Comparison of ENCODE assay signal across 1 cellular context in the genomic region with DNA sequence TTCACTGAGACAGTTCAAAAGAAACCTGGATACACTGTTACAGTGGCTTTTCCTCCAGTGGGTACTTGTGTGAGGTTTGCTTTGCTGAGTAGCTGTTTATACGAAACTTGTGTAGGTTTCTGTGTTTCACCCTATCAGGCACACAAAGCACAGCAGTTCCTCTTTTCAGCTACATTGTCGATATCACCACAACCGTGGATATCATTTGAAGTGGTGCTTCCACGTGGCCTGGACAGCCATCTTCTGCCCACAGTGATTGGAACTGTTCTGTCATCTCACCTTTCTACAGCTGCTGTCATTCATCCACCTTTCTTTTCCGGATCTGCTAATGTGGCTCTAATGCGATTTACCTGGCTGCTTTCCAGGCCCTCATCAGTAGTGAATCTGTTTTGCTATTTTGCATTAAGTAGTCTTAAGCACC.
TF ChIP-seq lines count a peak whose summit lies in the region.

No MANE protein-coding gene starts in this region.

TF ChIP-seq in WTC11, 78 proteins besides CTCF, POLR2A, EP300 and RAD21 (continued from another document):
- TF ChIP-seq AFF4 (CRISPR knock-in tag; IDR thresholded peaks at IDR 0.05; ENCODE audit: borderline replicate concordance) (no peak), FOXK1 (CRISPR knock-in tag; IDR thresholded peaks at IDR 0.05) (no peak), NR1H2 (CRISPR knock-in tag; IDR thresholded peaks at IDR 0.05) (no peak), SMAD4 (CRISPR knock-in tag; IDR thresholded peaks at IDR 0.05) (no peak), TEAD4 (CRISPR knock-in tag; IDR thresholded peaks at IDR 0.05) (no peak), SP1 (CRISPR knock-in tag; conservative IDR thresholded peaks at IDR 0.05) (no peak), TP53 (CRISPR knock-in tag; IDR thresholded peaks at IDR 0.05) (no peak), EMX1 (CRISPR knock-in tag; IDR thresholded peaks at IDR 0.05) (no peak), MAX (CRISPR knock-in tag; IDR thresholded peaks at IDR 0.05) (no peak)
- TF ChIP-seq, protein P1, sequence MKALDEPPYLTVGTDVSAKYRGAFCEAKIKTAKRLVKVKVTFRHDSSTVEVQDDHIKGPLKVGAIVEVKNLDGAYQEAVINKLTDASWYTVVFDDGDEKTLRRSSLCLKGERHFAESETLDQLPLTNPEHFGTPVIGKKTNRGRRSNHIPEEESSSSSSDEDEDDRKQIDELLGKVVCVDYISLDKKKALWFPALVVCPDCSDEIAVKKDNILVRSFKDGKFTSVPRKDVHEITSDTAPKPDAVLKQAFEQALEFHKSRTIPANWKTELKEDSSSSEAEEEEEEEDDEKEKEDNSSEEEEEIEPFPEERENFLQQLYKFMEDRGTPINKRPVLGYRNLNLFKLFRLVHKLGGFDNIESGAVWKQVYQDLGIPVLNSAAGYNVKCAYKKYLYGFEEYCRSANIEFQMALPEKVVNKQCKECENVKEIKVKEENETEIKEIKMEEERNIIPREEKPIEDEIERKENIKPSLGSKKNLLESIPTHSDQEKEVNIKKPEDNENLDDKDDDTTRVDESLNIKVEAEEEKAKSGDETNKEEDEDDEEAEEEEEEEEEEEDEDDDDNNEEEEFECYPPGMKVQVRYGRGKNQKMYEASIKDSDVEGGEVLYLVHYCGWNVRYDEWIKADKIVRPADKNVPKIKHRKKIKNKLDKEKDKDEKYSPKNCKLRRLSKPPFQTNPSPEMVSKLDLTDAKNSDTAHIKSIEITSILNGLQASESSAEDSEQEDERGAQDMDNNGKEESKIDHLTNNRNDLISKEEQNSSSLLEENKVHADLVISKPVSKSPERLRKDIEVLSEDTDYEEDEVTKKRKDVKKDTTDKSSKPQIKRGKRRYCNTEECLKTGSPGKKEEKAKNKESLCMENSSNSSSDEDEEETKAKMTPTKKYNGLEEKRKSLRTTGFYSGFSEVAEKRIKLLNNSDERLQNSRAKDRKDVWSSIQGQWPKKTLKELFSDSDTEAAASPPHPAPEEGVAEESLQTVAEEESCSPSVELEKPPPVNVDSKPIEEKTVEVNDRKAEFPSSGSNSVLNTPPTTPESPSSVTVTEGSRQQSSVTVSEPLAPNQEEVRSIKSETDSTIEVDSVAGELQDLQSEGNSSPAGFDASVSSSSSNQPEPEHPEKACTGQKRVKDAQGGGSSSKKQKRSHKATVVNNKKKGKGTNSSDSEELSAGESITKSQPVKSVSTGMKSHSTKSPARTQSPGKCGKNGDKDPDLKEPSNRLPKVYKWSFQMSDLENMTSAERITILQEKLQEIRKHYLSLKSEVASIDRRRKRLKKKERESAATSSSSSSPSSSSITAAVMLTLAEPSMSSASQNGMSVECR (CRISPR knock-in tag; IDR thresholded peaks at IDR 0.05; ENCODE audit: borderline replicate concordance) = no peak
- TF ChIP-seq, protein P2, sequence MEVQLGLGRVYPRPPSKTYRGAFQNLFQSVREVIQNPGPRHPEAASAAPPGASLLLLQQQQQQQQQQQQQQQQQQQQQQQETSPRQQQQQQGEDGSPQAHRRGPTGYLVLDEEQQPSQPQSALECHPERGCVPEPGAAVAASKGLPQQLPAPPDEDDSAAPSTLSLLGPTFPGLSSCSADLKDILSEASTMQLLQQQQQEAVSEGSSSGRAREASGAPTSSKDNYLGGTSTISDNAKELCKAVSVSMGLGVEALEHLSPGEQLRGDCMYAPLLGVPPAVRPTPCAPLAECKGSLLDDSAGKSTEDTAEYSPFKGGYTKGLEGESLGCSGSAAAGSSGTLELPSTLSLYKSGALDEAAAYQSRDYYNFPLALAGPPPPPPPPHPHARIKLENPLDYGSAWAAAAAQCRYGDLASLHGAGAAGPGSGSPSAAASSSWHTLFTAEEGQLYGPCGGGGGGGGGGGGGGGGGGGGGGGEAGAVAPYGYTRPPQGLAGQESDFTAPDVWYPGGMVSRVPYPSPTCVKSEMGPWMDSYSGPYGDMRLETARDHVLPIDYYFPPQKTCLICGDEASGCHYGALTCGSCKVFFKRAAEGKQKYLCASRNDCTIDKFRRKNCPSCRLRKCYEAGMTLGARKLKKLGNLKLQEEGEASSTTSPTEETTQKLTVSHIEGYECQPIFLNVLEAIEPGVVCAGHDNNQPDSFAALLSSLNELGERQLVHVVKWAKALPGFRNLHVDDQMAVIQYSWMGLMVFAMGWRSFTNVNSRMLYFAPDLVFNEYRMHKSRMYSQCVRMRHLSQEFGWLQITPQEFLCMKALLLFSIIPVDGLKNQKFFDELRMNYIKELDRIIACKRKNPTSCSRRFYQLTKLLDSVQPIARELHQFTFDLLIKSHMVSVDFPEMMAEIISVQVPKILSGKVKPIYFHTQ (CRISPR knock-in tag; IDR thresholded peaks at IDR 0.05) = no peak
- TF ChIP-seq, protein P3, sequence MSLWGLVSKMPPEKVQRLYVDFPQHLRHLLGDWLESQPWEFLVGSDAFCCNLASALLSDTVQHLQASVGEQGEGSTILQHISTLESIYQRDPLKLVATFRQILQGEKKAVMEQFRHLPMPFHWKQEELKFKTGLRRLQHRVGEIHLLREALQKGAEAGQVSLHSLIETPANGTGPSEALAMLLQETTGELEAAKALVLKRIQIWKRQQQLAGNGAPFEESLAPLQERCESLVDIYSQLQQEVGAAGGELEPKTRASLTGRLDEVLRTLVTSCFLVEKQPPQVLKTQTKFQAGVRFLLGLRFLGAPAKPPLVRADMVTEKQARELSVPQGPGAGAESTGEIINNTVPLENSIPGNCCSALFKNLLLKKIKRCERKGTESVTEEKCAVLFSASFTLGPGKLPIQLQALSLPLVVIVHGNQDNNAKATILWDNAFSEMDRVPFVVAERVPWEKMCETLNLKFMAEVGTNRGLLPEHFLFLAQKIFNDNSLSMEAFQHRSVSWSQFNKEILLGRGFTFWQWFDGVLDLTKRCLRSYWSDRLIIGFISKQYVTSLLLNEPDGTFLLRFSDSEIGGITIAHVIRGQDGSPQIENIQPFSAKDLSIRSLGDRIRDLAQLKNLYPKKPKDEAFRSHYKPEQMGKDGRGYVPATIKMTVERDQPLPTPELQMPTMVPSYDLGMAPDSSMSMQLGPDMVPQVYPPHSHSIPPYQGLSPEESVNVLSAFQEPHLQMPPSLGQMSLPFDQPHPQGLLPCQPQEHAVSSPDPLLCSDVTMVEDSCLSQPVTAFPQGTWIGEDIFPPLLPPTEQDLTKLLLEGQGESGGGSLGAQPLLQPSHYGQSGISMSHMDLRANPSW (CRISPR knock-in tag; conservative IDR thresholded peaks at IDR 0.05; ENCODE audit: low read depth) = no peak
- TF ChIP-seq, protein P4, sequence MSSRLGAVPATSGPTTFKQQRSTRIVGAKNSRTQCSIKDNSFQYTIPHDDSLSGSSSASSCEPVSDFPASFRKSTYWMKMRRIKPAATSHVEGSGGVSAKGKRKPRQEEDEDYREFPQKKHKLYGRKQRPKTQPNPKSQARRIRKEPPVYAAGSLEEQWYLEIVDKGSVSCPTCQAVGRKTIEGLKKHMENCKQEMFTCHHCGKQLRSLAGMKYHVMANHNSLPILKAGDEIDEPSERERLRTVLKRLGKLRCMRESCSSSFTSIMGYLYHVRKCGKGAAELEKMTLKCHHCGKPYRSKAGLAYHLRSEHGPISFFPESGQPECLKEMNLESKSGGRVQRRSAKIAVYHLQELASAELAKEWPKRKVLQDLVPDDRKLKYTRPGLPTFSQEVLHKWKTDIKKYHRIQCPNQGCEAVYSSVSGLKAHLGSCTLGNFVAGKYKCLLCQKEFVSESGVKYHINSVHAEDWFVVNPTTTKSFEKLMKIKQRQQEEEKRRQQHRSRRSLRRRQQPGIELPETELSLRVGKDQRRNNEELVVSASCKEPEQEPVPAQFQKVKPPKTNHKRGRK (CRISPR knock-in tag; IDR thresholded peaks at IDR 0.05; ENCODE audit: borderline replicate concordance) = no peak
